In genomic region chr2:206274434-206275273, GRCh38 we compare ENCODE assay signal across 8 cellular contexts. TPM values are rescaled to one million over a fixed set of nuclear protein-coding genes. Genes with fewer than 3 reads are reported as not detected.
DNase-seq lines count a peak whose midpoint lies in the region; ATAC-seq, FAIRE-seq and TF ChIP-seq lines count a peak whose summit lies in the region.

Gene ZDBF2, plus strand, starts transcription at chr2:206274663. Its CDS starts 7,187 bp downstream, at chr2:206281850.

- no peak within 1 kb of the TSS for H3K27ac ChIP-seq in HL-60 (replicated peaks)

- H3K4me2 ChIP-seq in skeletal muscle satellite cell (ENCODE audit: low read length): peak within 1 kb of the TSS; percentile 85

- H3K27ac Mint-ChIP-seq in brain: peak within 1 kb of the TSS; percentile 94 to 98 (median 97)

- no peaks in the 10 kb centered on the region for H3K9me3 ChIP-seq in iPS-18c (ENCODE audit: control insufficient read depth, insufficient read depth, low read length)
- no peaks in the 10 kb centered on the region for H3K9me3 ChIP-seq in skeletal muscle satellite cell (replicated peaks; ENCODE audit: low read length)

- no peaks in the 10 kb centered on the region for H3K4me1 ChIP-seq in skeletal muscle satellite cell (ENCODE audit: control insufficient read depth, insufficient read depth, low read length)

- H3K36me3 Mint-ChIP-seq in brain: no peaks in the 10 kb centered on the region

- DNase-seq in Daoy (ENCODE audit: low read depth): peak; percentile 68
- peak in 1 of 2 experiments; percentile 12 for DNase-seq in HL-60 (ENCODE audit: low read depth in 1 of 2, low spot score in 1 of 2)
- DNase-seq in T-helper 2 cell: peak; percentile 18 to 85 (median 32)
- no peak for DNase-seq in D721Med (ENCODE audit: insufficient read length, low spot score)

- peaks cover 39% of the 10 kb centered on the region for H3K27me3 ChIP-seq in HL-60 (ENCODE audit: insufficient read depth, poor library complexity, severe bottlenecking)
- peaks cover 43% of the 10 kb centered on the region for H3K27me3 ChIP-seq in skeletal muscle satellite cell (ENCODE audit: control insufficient read depth, insufficient read depth, low read length)

- TF ChIP-seq CTCF in HL-60 (IDR thresholded peaks at IDR 0.05; ENCODE audit: insufficient read depth, low read length) (no peak), brain (conservative IDR thresholded peaks at IDR 0.05) (no peak), D721Med (IDR thresholded peaks at IDR 0.05; ENCODE audit: insufficient read depth, missing control alignments) (no peak)

- H3K4me3 ChIP-seq in HL-60 (replicated peaks; ENCODE audit: insufficient read depth, low read length) (peak within 1 kb of the TSS; percentile 84), iPS-18c (ENCODE audit: insufficient read depth, low read depth, low read length) (peak within 1 kb of the TSS; percentile 89), skeletal muscle satellite cell (ENCODE audit: low read length) (peak within 1 kb of the TSS; percentile 82)

- no peak for FAIRE-seq in D721Med (lab: Jason Lieb, UNC)

- no peaks in the 10 kb centered on the region for H3K36me3 ChIP-seq in skeletal muscle satellite cell (ENCODE audit: insufficient read depth, low read length)

- peak within 1 kb of the TSS; percentile 83 for H3K9ac ChIP-seq in skeletal muscle satellite cell (ENCODE audit: low read depth, low read length)

- peaks cover 48% of the 10 kb centered on the region for H3K4me1 Mint-ChIP-seq in brain

- H3K9me3 Mint-ChIP-seq in brain: no peaks in the 10 kb centered on the region

- peak within 1 kb of the TSS; percentile 89 to 95 (median 93) for H3K4me3 Mint-ChIP-seq in brain

- peaks cover 23% of the 10 kb centered on the region for H3K27me3 Mint-ChIP-seq in brain

- ATAC-seq in GM21360 (IDR thresholded peaks at IDR 0.05; ENCODE audit: unreplicated experiment): peak; percentile 71

RNA-seq across cellular contexts. Expression of gene ZDBF2, which starts in this region (rescaled TPM):
- 5.5 and 8.3 TPM in 2 replicates for total RNA-seq in Daoy (2014; rRNA removed; shearing (Covaris generic))
- polyA plus RNA-seq in brain (ENCODE audit: insufficient read depth, low read depth, low replicate concordance): 1.1 TPM
- total RNA-seq in skeletal muscle satellite cell (2012; rRNA removed): 7.9 and 8.4 TPM in 2 replicates
